Comparison of ENCODE assay signal across 9 cellular contexts in genomic region chr15:26866298-26867198, GRCh38. TPM values are rescaled to one million over a fixed set of nuclear protein-coding genes. Genes with fewer than 3 reads are reported as not detected.
DNase-seq lines count a peak whose midpoint lies in the region; ATAC-seq, FAIRE-seq and TF ChIP-seq lines count a peak whose summit lies in the region.
"Had no signal": no experiment of that assay in that cellular context is flagged by ENCODE, and none has a peak within 500 bp of the region (broad histone marks: within the 10 kb centered on the region; RNA-seq: fewer than 3 reads in every experiment).

GABRA5 (plus strand) TSS chr15:26867062; CDS start chr15:26869249, 2,187 bp downstream.

- no peaks in the 10 kb centered on the region for H3K9me3 ChIP-seq in pancreas

- peaks cover 11% of the 10 kb centered on the region for H3K4me1 Mint-ChIP-seq in glutamatergic neuron (ENCODE audit: low read depth, unreplicated experiment)

- WGBS in pancreas, 2 donors, result 8 to 15% methylated on average over 44 to 63 of the region's 63 CpGs

- no peaks in the 10 kb centered on the region for H3K9me3 Mint-ChIP-seq in glutamatergic neuron (ENCODE audit: unreplicated experiment)

- ATAC-seq in pancreas, result peak in 3 of 4 donors; percentile 81 to 87 (median 85)
- no peak for ATAC-seq in GM21381 (IDR thresholded peaks at IDR 0.05; ENCODE audit: unreplicated experiment)
- ATAC-seq in GM19452 (IDR thresholded peaks at IDR 0.05; ENCODE audit: unreplicated experiment), result no peak
- no peak for ATAC-seq in GM21367 (IDR thresholded peaks at IDR 0.05; ENCODE audit: unreplicated experiment)
- ATAC-seq in GM18502 (IDR thresholded peaks at IDR 0.05; ENCODE audit: poor library complexity, unreplicated experiment), result no peak

- TF ChIP-seq CTCF in glutamatergic neuron (IDR thresholded peaks at IDR 0.05; ENCODE audit: partially characterized antibody, unreplicated experiment), result no peak
- TF ChIP-seq CTCF in pancreas (IDR thresholded peaks at IDR 0.05), result no peak

- no peaks in the 10 kb centered on the region for H3K4me1 ChIP-seq in pancreas

- FAIRE-seq in pancreas (lab: Jason Lieb, UNC), result no peak

- intact Hi-C loops in pancreas (cut with DNase I), result no loop called here

- no peaks in the 10 kb centered on the region for H3K27me3 Mint-ChIP-seq in glutamatergic neuron (ENCODE audit: unreplicated experiment)

- H3K27ac ChIP-seq in pancreas, result no peak within 1 kb of the TSS

- DNase-seq in GM03348 (ENCODE audit: low spot score) (peak; percentile 59), NCI-H345 treated with DMSO at 0.1 percent for 48 hours (lab: John Stamatoyannopoulos, UW; ENCODE audit: unreplicated experiment) (peak; percentile 11), glutamatergic neuron (peak; percentile 81), pancreas (peak in 4 of 6 donors; percentile 22 to 80 (median 49))
- DNase-seq: activated T-cell treated with anti-CD3 and anti-CD28 coated beads for 4 hours had no signal

- no peaks in the 10 kb centered on the region for H3K36me3 ChIP-seq in pancreas

- no peak within 1 kb of the TSS for H3K27ac Mint-ChIP-seq in glutamatergic neuron (ENCODE audit: unreplicated experiment)

- H3K4me3 Mint-ChIP-seq in glutamatergic neuron (ENCODE audit: unreplicated experiment), result peak within 1 kb of the TSS; percentile 63

- H3K4me3 ChIP-seq in pancreas, result peak within 1 kb of the TSS in 2 of 4 donors; percentile 13 to 17

- peaks cover 3 to 28% (median 5%) of the 10 kb centered on the region in 4 donors for H3K27me3 ChIP-seq in pancreas

- H3K36me3 Mint-ChIP-seq in glutamatergic neuron (ENCODE audit: unreplicated experiment), result no peaks in the 10 kb centered on the region

RNA-seq across cellular contexts. Expression of gene GABRA5, which starts in this region (rescaled TPM):
- total RNA-seq in glutamatergic neuron (ENCODE audit: unreplicated experiment) (1.1 TPM), pancreas (under 1 TPM in 3 of 6 donors, not detected in 3; 0.28 to 0.52 (median 0.28) TPM)
- under 1 TPM in 1 of 2 donors, not detected in 1; 0.16 TPM for polyA plus RNA-seq in pancreas

Comparison
In these comparisons a context has a peak if more than half of its experiments do, and no peak if none do; other contexts are left out.
1. Peak in DNase-seq and ATAC-seq in pancreas; RNA of the gene not detected or under 1 TPM.
2. DNase-seq: peak in every context shown above with its lines; median percentile 81 in glutamatergic neuron; 59 in GM03348; 49 in pancreas; 11 in NCI-H345 treated with DMSO at 0.1 percent for 48 hours.